In genomic region chr2:21006423-21007128, GRCh38 we compare ENCODE assay signal across 25 cellular contexts. TPM values are rescaled to one million over a fixed set of nuclear protein-coding genes. Genes with fewer than 3 reads are reported as not detected.
DNase-seq lines count a peak whose midpoint lies in the region; ATAC-seq, FAIRE-seq and TF ChIP-seq lines count a peak whose summit lies in the region.
"Had no signal": no experiment of that assay in that cellular context is flagged by ENCODE, and none has a peak within 500 bp of the region (broad histone marks: within the 10 kb centered on the region; RNA-seq: fewer than 3 reads in every experiment).

No MANE protein-coding gene starts in this region.

- no peak overlapping the region for H2AFZ ChIP-seq in GM12878 (ENCODE audit: control insufficient read depth, low read depth, low read length)
- H2AFZ ChIP-seq: GM23338 had no signal

- POLR2A ChIA-PET in GM12878 (lab: Charles Lee): no interaction called here

- in situ Hi-C loops in GM12878 (cut with MboI): no loop called here

- H3K9ac ChIP-seq in GM12878 (ENCODE audit: control insufficient read depth, insufficient read depth, low read length): no peak overlapping the region
- H3K9ac ChIP-seq: BLaER1 treated with 17β-estradiol and CSF1 and Interleukin-3, amounts not matched to agents 10 nM and 100 nM had no signal

- no peak for TF ChIP-seq EP300 in GM12878 (IDR thresholded peaks at IDR 0.05; ENCODE audit: borderline replicate concordance in 1 of 2, control insufficient read depth in 1 of 2, low read depth in 2 of 2, low read length in 2 of 2)

- H3K9me3 ChIP-seq in GM12878 (replicated peaks; ENCODE audit: control insufficient read depth, insufficient read depth, low read length) (no peaks in the 10 kb centered on the region), right lobe of liver (no peaks in the 10 kb centered on the region)
- H3K9me3 ChIP-seq: A549; BE2C; BLaER1 treated with 17β-estradiol and CSF1 and Interleukin-3, amounts not matched to agents 10 nM and 100 nM had no signal

- CTCF ChIA-PET in GM12878 (lab: Yijun Ruan, JAX): no interaction called here

- DNase-seq in GM12878 (ENCODE audit: low read depth, low spot score): no peak
- no peak for DNase-seq in left lobe of liver (ENCODE audit: low spot score)
- DNase-seq in right lobe of liver: no peak
- DNase-seq in stimulated activated CD4-positive, alpha-beta T cell treated with anti-CD3 and anti-CD28 coated beads, Interleukin-4, amount 100 ng/mL, for 4 hours: no peak
- no peak for DNase-seq in dermis blood vessel endothelial cell
- no peak for DNase-seq in stimulated activated CD4-positive, alpha-beta T cell treated with anti-CD3 and anti-CD28 coated beads, Interleukin-2, amount 100 ng/mL, for 24 hours
- DNase-seq: 8988T; ACHN; AML-193; BE2C; CD4-positive, alpha-beta T cell; CD8-positive, alpha-beta memory T cell; DMS 273 treated with DMSO at 0.1 percent for 48 hours; DMS79; EL; GDM1; H9 had no signal

- intact Hi-C loops in GM12878 (cut with micrococcal nuclease; ENCODE audit: unreplicated experiment) (no loop called here), right lobe of liver (cut with DNase I) (no loop called here)

- H3K4me3 ChIP-seq in GM12878 (no peak overlapping the region), right lobe of liver (no peak overlapping the region)
- H3K4me3 ChIP-seq: A549; BLaER1 treated with 17β-estradiol and CSF1 and Interleukin-3, amounts not matched to agents 10 nM and 100 nM; GM23338 had no signal

- RAD21 ChIA-PET in GM12878 (lab: Charles Lee; ENCODE audit: unreplicated experiment): no interaction called here

- no peak for TF ChIP-seq CTCF in GM12878 (IDR thresholded peaks at IDR 0.05 in 2 of 3, conservative IDR thresholded peaks at IDR 0.05 in 1 of 3; ENCODE audit: control insufficient read depth in 2 of 3, extremely low read depth in 1 of 3, insufficient read depth in 1 of 3, low read depth in 3 of 3, low read length in 3 of 3)
- TF ChIP-seq CTCF in right lobe of liver (IDR thresholded peaks at IDR 0.05): no peak

- TF ChIP-seq POLR2A in GM12878 (IDR thresholded peaks at IDR 0.05; ENCODE audit: low read depth, low read length): no peak
- no peak for TF ChIP-seq POLR2A in right lobe of liver (IDR thresholded peaks at IDR 0.05)

- SMC1A ChIA-PET in GM12878 (lab: Charles Lee; ENCODE audit: uncharacterized antibody, unreplicated experiment): interaction anchor here (1.0 kb wide), 1 partner anchor 18 kb away, joined by 3 read pairs; no protein-coding TSS in a partner anchor

- H3K27ac ChIP-seq in GM12878 (ENCODE audit: control insufficient read depth, insufficient read depth): no peak overlapping the region
- H3K27ac ChIP-seq in right lobe of liver: no peak overlapping the region
- H3K27ac ChIP-seq: A549; BLaER1 treated with 17β-estradiol and CSF1 and Interleukin-3, amounts not matched to agents 10 nM and 100 nM had no signal

- H3K4me2 ChIP-seq in GM12878 (ENCODE audit: control insufficient read depth, insufficient read depth): no peak overlapping the region
- H3K4me2 ChIP-seq: A549; BLaER1 treated with 17β-estradiol and CSF1 and Interleukin-3, amounts not matched to agents 10 nM and 100 nM; GM23338 had no signal

- H4K20me1 ChIP-seq in GM12878 (ENCODE audit: control insufficient read depth, insufficient read depth): no peaks in the 10 kb centered on the region
- H4K20me1 ChIP-seq: BLaER1 treated with 17β-estradiol and CSF1 and Interleukin-3, amounts not matched to agents 10 nM and 100 nM had no signal

- H3K27me3 ChIP-seq in GM12878 (replicated peaks in 1 of 2; ENCODE audit: control insufficient read depth in 2 of 2, insufficient read depth in 2 of 2, low read length in 1 of 2): no peaks in the 10 kb centered on the region
- no peaks in the 10 kb centered on the region for H3K27me3 ChIP-seq in right lobe of liver
- H3K27me3 ChIP-seq: BLaER1 treated with 17β-estradiol and CSF1 and Interleukin-3, amounts not matched to agents 10 nM and 100 nM had no signal

- no peak for FAIRE-seq in GM12878 (lab: Jason Lieb, UNC)
- FAIRE-seq: A549, D721Med, GM12891, GM18507 had no signal

- BruUV-seq in GM12878 (replicated peaks; lab: Mats Ljungman, UMichigan): no TSS peak

- WGBS in GM12878 (ENCODE audit: insufficient coverage, insufficient replicate concordance, low lambda C conversion rate, missing lambda C conversion rate): 21% methylated on average over 6 of the region's 6 CpGs
- WGBS in right lobe of liver (ENCODE audit: insufficient coverage, low coverage, low lambda C conversion rate, missing lambda C conversion rate): 72% methylated on average over 6 of the region's 6 CpGs

- no peak for TF ChIP-seq RAD21 in GM12878 (IDR thresholded peaks at IDR 0.05; ENCODE audit: insufficient read depth, low read depth, low read length)

- H3K79me2 ChIP-seq in GM12878 (ENCODE audit: control insufficient read depth, insufficient read depth, low read length): no peaks in the 10 kb centered on the region

- ATAC-seq in GM12878 (no peak), left lobe of liver (peak; percentile 1), right lobe of liver (peak in 3 of 4 donors; percentile 2 to 6 (median 3))
- ATAC-seq: A549, GM23338, HCT116 had no signal

- no peaks in the 10 kb centered on the region for H3K36me3 ChIP-seq in GM12878 (ENCODE audit: control insufficient read depth in 2 of 2, insufficient read depth in 2 of 2, low read length in 1 of 2)
- peaks cover 0 to 90% (median 45%) of the 10 kb centered on the region in 4 donors for H3K36me3 ChIP-seq in right lobe of liver
- H3K36me3 ChIP-seq: BE2C; BLaER1 treated with 17β-estradiol and CSF1 and Interleukin-3, amounts not matched to agents 10 nM and 100 nM had no signal

- H3K4me1 ChIP-seq in GM12878 (ENCODE audit: control insufficient read depth, insufficient read depth, low read length) (no peaks in the 10 kb centered on the region), right lobe of liver (no peaks in the 10 kb centered on the region)
- H3K4me1 ChIP-seq: A549; BE2C; BLaER1 treated with 17β-estradiol and CSF1 and Interleukin-3, amounts not matched to agents 10 nM and 100 nM had no signal

TF ChIP-seq in GM12878, 131 proteins besides CTCF, POLR2A, EP300 and RAD21:
- TF ChIP-seq ZNF217 (IDR thresholded peaks at IDR 0.05): no peak
- TF ChIP-seq IKZF1 (conservative IDR thresholded peaks at IDR 0.05): no peak
- 0 out of 2 replicates have a peak, but pooled peaks have one; percentile 41 for TF ChIP-seq TCF7 (IDR thresholded peaks at IDR 0.05; ENCODE audit: borderline replicate concordance)
- no peak for TF ChIP-seq MEF2A (IDR thresholded peaks at IDR 0.05; ENCODE audit: insufficient read depth, low read depth, low read length)

RNA-seq across cellular contexts. Expression of gene APOB, which starts 37.3 kb away (rescaled TPM):
- not detected in 2 replicates for total RNA-seq in GM12878 (2013; cell fraction: nucleolus; rRNA removed)
- not detected in 2 replicates for total RNA-seq in GM12878 (2014; rRNA removed)
- total RNA-seq in GM12878 (2014; rRNA removed; fragmentation: Illumina TruSeq; extraction: Trizol): not detected in 2 replicates
- 1.1 and 1.4 TPM in 2 replicates for total RNA-seq in GM12878 (2021)
- not detected for polyA plus RNA-seq in GM12878 (2011; ENCODE audit: low read depth)
- not detected in 2 replicates for polyA plus RNA-seq in GM12878 (2011; rRNA removed)
- polyA plus RNA-seq in GM12878 (2011; cell fraction: cytosol; rRNA removed): 0.01 and 0.02 TPM in 2 replicates
- 0.01 and 0.03 TPM in 2 replicates for polyA plus RNA-seq in GM12878 (2011; cell fraction: nucleus; rRNA removed)
- not detected in 2 replicates for polyA plus RNA-seq in GM12878 (2012)
- not detected in 2 replicates for polyA plus RNA-seq in GM12878 (2014; fragmentation: Illumina TruSeq; extraction: Trizol)
- not detected for polyA plus RNA-seq in GM12878 (2014; fragmentation: Nextera tagmentation; extraction: Ambion mirVana)
- not detected in 2 replicates for polyA plus RNA-seq in GM12878 (2014; rRNA removed)
- not detected for polyA plus RNA-seq in GM12878 (2016; fragmentation: Nextera tagmentation; extraction: Ambion mirVana)
- polyA minus RNA-seq in GM12878 (2011; rRNA and poly(A)+ RNA removed): under 0.01 and 0.07 TPM in 2 replicates
- not detected in 2 replicates for polyA minus RNA-seq in GM12878 (2011; cell fraction: cytosol; rRNA and poly(A)+ RNA removed)
- under 0.01 TPM in 1 of 2 replicates, not detected in the other for polyA minus RNA-seq in GM12878 (2011; cell fraction: nucleus; rRNA and poly(A)+ RNA removed)
- total RNA-seq in left lobe of liver: 2,405 TPM
- total RNA-seq in right lobe of liver: 1,000 to 10,000 TPM; 2,615 to 3,271 (median 2,774) TPM
- total RNA-seq in dermis blood vessel endothelial cell: under 0.01 and 0.09 TPM in 2 replicates
- total RNA-seq: CD4-positive, alpha-beta T cell; CD8-positive, alpha-beta memory T cell; H4 had no signal
- polyA plus RNA-seq: CD8-positive, alpha-beta memory T cell had no signal

Comparison
In these comparisons a context has a peak if more than half of its experiments do, and no peak if none do; other contexts are left out.
1. RNA of gene APOB, which starts 37.3 kb away (total RNA-seq): 2,615 to 3,271 TPM in right lobe of liver and 2,405 TPM in left lobe of liver (single experiment); 1.1 to 1.4 TPM in GM12878 and under 0.01 to 0.09 TPM in dermis blood vessel endothelial cell; every median in the first group is over 100 times any median in the second.